Comparison of ENCODE assay signal across 16 cellular contexts in genomic region chr17:77523562-77523961, GRCh38.
DNase-seq lines count a peak whose midpoint lies in the region; ATAC-seq, FAIRE-seq and TF ChIP-seq lines count a peak whose summit lies in the region.
"Had no signal": no experiment of that assay in that cellular context is flagged by ENCODE, and none has a peak within 500 bp of the region (broad histone marks: within the 10 kb centered on the region; RNA-seq: fewer than 3 reads in every experiment).

No MANE protein-coding gene starts in this region.

- H3K27ac ChIP-seq in HepG2 (ENCODE audit: extremely low read length, insufficient read depth, low read length) (no peak overlapping the region), right lobe of liver (no peak overlapping the region)
- H3K27ac ChIP-seq: BLaER1 had no signal

- H3K9ac ChIP-seq in HepG2 (ENCODE audit: insufficient read depth, low read depth, low read length) = no peak overlapping the region
- H3K9ac ChIP-seq: BLaER1 had no signal

- CTCF ChIA-PET in HepG2 (lab: Yijun Ruan, JAX; ENCODE audit: low intra/inter-chr PET ratio, low total read pairs) = no interaction called here

- DNase-seq in activated effector memory CD4-positive, alpha-beta T cell treated with anti-CD3 and anti-CD28 coated beads, Interleukin-2, amount 50 U/mL, for 16 hours = peak; percentile 21
- DNase-seq in activated effector memory CD4-positive, alpha-beta T cell treated with Interleukin-2 at 50 U/mL for 16 hours = no peak
- DNase-seq in HepG2 (ENCODE audit: low spot score) (no peak), right lobe of liver (no peak), mesenteric fat pad (ENCODE audit: low spot score) (peak; percentile 49), retina (no peak)
- DNase-seq: 8988T, AML-193, Caco-2, DND-41, GDM1 had no signal

- TF ChIP-seq RAD21 in HepG2 (CRISPR knock-in tag; IDR thresholded peaks at IDR 0.05) = no peak

- peaks cover 5 to 43% of the 10 kb centered on the region in 2 experiments; a peak in 4 of 5 replicates for H3K27me3 ChIP-seq in HepG2 (ENCODE audit: control insufficient read depth in 1 of 2, insufficient read depth in 2 of 2, low read length in 2 of 2)
- H3K27me3 ChIP-seq in right lobe of liver = no peaks in the 10 kb centered on the region
- H3K27me3 ChIP-seq: BLaER1 had no signal

- in situ Hi-C loops in HepG2 (cut with HindIII; ENCODE audit: extremely low pct_ligation_motif_present, low pct_unique_long_range_greater_than_20kb) = no loop called here

- BruUV-seq in HepG2 (replicated peaks; lab: Mats Ljungman, UMichigan) = no TSS peak

- H3K4me2 ChIP-seq in HepG2 (ENCODE audit: low read depth, low read length) = no peak overlapping the region
- H3K4me2 ChIP-seq: BLaER1 had no signal

- WGBS in HepG2 (ENCODE audit: low lambda C conversion rate) = 28% methylated on average over 8 of the region's 8 CpGs
- 78% methylated on average over 4 of the region's 8 CpGs for WGBS in right lobe of liver (ENCODE audit: insufficient coverage, low coverage, low lambda C conversion rate, missing lambda C conversion rate)

- TF ChIP-seq EP300 in HepG2 (IDR thresholded peaks at IDR 0.05; ENCODE audit: low read depth in 2 of 2, low read length in 2 of 2) = no peak
- TF ChIP-seq EP300 in HepG2 (CRISPR knock-in tag; IDR thresholded peaks at IDR 0.05; ENCODE audit: borderline replicate concordance) = no peak

- ATAC-seq in HepG2 (no peak), right lobe of liver (no peak), GM18907 (IDR thresholded peaks at IDR 0.05; ENCODE audit: unreplicated experiment) (no peak)
- ATAC-seq: HCT116 had no signal

- no peak overlapping the region for H2AFZ ChIP-seq in HepG2 (ENCODE audit: low read length)

- POLR2A ChIA-PET in HepG2 (lab: Yijun Ruan, JAX) = no interaction called here

- no peaks in the 10 kb centered on the region for H3K36me3 ChIP-seq in HepG2 (replicated peaks in 1 of 2; ENCODE audit: control insufficient read depth in 1 of 2, insufficient read depth in 2 of 2, low read length in 2 of 2)
- H3K36me3 ChIP-seq in right lobe of liver = no peaks in the 10 kb centered on the region
- H3K36me3 ChIP-seq: BLaER1 had no signal

- intact Hi-C loops in HepG2 (cut with micrococcal nuclease; ENCODE audit: unreplicated experiment) (no loop called here), right lobe of liver (cut with DNase I) (no loop called here)

- no peak for TF ChIP-seq POLR2A in HepG2 (IDR thresholded peaks at IDR 0.05; ENCODE audit: insufficient read depth in 1 of 2, low read depth in 2 of 2, low read length in 2 of 2)
- TF ChIP-seq POLR2A in right lobe of liver (IDR thresholded peaks at IDR 0.05) = no peak

- H3K4me1 ChIP-seq in HepG2 (ENCODE audit: insufficient read depth, low read length) (peaks cover 22% of the 10 kb centered on the region), right lobe of liver (no peaks in the 10 kb centered on the region)
- H3K4me1 ChIP-seq: Caco-2 had no signal

- H3K9me3 ChIP-seq in HepG2 (ENCODE audit: low read length) (no peaks in the 10 kb centered on the region), right lobe of liver (no peaks in the 10 kb centered on the region)
- H3K9me3 ChIP-seq: BLaER1 had no signal

- no peaks in the 10 kb centered on the region for H3K79me2 ChIP-seq in HepG2 (ENCODE audit: insufficient read depth, low read length)

- FAIRE-seq in HepG2 (lab: Jason Lieb, UNC) = no peak
- FAIRE-seq: GM12892, GM19239 had no signal

- TF ChIP-seq CTCF in HepG2 (CRISPR knock-in tag; IDR thresholded peaks at IDR 0.05) = no peak
- no peak for TF ChIP-seq CTCF in right lobe of liver (IDR thresholded peaks at IDR 0.05)

- H4K20me1 ChIP-seq in HepG2 (ENCODE audit: insufficient read depth, low read length) = no peaks in the 10 kb centered on the region
- H4K20me1 ChIP-seq: BLaER1 had no signal

- H3K4me3 ChIP-seq in HepG2 (replicated peaks in 1 of 3; ENCODE audit: insufficient read depth in 1 of 3, low read depth in 2 of 3, low read length in 3 of 3) = no peak overlapping the region
- no peak overlapping the region for H3K4me3 ChIP-seq in right lobe of liver
- H3K4me3 ChIP-seq: BLaER1 had no signal

TF ChIP-seq in HepG2, 621 proteins besides CTCF, POLR2A, EP300 and RAD21:
- TF ChIP-seq ATF7-NPFF (CRISPR knock-in tag; IDR thresholded peaks at IDR 0.05; ENCODE audit: low read depth) = no peak
- 0 out of 2 replicates have a peak, but pooled peaks have one; percentile 34 for TF ChIP-seq BHLHE40 (IDR thresholded peaks at IDR 0.05; ENCODE audit: low read length)
- TF ChIP-seq, protein P1, sequence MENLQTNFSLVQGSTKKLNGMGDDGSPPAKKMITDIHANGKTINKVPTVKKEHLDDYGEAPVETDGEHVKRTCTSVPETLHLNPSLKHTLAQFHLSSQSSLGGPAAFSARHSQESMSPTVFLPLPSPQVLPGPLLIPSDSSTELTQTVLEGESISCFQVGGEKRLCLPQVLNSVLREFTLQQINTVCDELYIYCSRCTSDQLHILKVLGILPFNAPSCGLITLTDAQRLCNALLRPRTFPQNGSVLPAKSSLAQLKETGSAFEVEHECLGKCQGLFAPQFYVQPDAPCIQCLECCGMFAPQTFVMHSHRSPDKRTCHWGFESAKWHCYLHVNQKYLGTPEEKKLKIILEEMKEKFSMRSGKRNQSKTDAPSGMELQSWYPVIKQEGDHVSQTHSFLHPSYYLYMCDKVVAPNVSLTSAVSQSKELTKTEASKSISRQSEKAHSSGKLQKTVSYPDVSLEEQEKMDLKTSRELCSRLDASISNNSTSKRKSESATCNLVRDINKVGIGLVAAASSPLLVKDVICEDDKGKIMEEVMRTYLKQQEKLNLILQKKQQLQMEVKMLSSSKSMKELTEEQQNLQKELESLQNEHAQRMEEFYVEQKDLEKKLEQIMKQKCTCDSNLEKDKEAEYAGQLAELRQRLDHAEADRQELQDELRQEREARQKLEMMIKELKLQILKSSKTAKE (CRISPR knock-in tag; IDR thresholded peaks at IDR 0.05; ENCODE audit: borderline replicate concordance) = no peak
- no peak for TF ChIP-seq PLSCR1 (CRISPR knock-in tag; IDR thresholded peaks at IDR 0.05; ENCODE audit: borderline replicate concordance)

Comparison
In these comparisons a context has a peak if more than half of its experiments do, and no peak if none do; other contexts are left out.
1. DNase-seq: peak in activated effector memory CD4-positive, alpha-beta T cell treated with anti-CD3 and anti-CD28 coated beads, Interleukin-2, amount 50 U/mL, for 16 hours (single experiment) and mesenteric fat pad (single experiment); none in activated effector memory CD4-positive, alpha-beta T cell treated with Interleukin-2 at 50 U/mL for 16 hours (single experiment), HepG2 (single experiment), right lobe of liver (0 of 3) and retina (single experiment).